In the genomic region with DNA sequence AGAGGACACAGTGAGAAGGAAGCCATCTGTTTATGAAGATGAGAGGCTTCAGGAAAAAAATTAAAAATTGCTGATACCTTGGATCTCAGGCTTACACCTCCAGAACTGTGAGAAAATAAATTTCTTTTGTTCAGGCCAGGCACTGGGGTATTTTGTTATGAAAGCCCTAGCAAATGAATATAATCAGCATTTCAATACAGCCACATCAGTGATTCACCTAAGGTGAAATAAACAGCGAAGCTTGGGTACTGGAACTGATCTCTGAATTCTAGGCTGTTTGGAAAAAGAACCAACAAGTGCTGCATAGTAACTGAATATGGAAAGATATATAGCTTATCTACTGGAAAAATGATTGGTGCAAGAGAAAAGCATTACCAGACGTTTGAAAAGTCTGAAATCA, we compare ENCODE assay signal across 23 cellular contexts.
"Had no signal": no experiment of that assay in that cellular context is flagged by ENCODE, and none has a peak within 500 bp of the region (broad histone marks: within the 10 kb centered on the region; RNA-seq: fewer than 3 reads in every experiment).

No MANE protein-coding gene starts in this region.

- H3K4me1 Mint-ChIP-seq: nephron had no signal

- H3K36me3 ChIP-seq: ovary had no signal

- H3K9me3 ChIP-seq: esophagus muscularis mucosa, neutrophil, ovary, psoas muscle, right atrium auricular region, spleen, tibial artery had no signal

- FAIRE-seq: colon, frontal cortex had no signal

- H3K4me3 Mint-ChIP-seq: activated CD8-positive, alpha-beta T cell treated with anti-CD3 and anti-CD28 coated beads, Interleukin-2, amount 10 ng/mL, durations not matched to agents 7 days and 5 days; activated T-helper 17 cell treated with anti-CD3 and anti-CD28 coated beads, Interleukin-2, amount 50 U/mL, for 72 hours; nephron; stimulated activated naive CD8-positive, alpha-beta T cell treated with anti-CD3 and anti-CD28 coated beads, Interleukin-15, Interleukin-2, amounts not matched to agents 100 ng/mL and 50 ng/mL, for 24 hours had no signal

- ATAC-seq: activated CD8-positive, alpha-beta T cell treated with anti-CD3 and anti-CD28 coated beads, Interleukin-2, amount 10 ng/mL, durations not matched to agents 7 days and 5 days; activated naive CD4-positive, alpha-beta T cell treated with anti-CD3 and anti-CD28 coated beads, Interleukin-2, amount 50 U/mL, for 72 hours; activated T-helper 17 cell treated with anti-CD3 and anti-CD28 coated beads, Interleukin-2, amount 50 U/mL, for 72 hours; left ventricle myocardium superior; psoas muscle had no signal

- H3K4me3 ChIP-seq: esophagus muscularis mucosa, ovary, psoas muscle, right atrium auricular region, spleen, tibial artery had no signal

- H3K27me3 Mint-ChIP-seq: activated T-helper 17 cell treated with anti-CD3 and anti-CD28 coated beads, Interleukin-2, amount 50 U/mL, for 72 hours; stimulated activated naive CD8-positive, alpha-beta T cell treated with anti-CD3 and anti-CD28 coated beads, Interleukin-15, Interleukin-2, amounts not matched to agents 100 ng/mL and 50 ng/mL, for 24 hours had no signal

- H3K9me3 Mint-ChIP-seq: activated naive CD4-positive, alpha-beta T cell treated with anti-CD3 and anti-CD28 coated beads, Interleukin-2, amount 50 U/mL, for 72 hours; activated T-helper 17 cell treated with anti-CD3 and anti-CD28 coated beads, Interleukin-2, amount 50 U/mL, for 72 hours; nephron; stimulated activated naive CD8-positive, alpha-beta T cell treated with anti-CD3 and anti-CD28 coated beads, Interleukin-15, Interleukin-2, amounts not matched to agents 100 ng/mL and 50 ng/mL, for 24 hours had no signal

- H3K4me1 ChIP-seq: esophagus muscularis mucosa, psoas muscle, right atrium auricular region, tibial artery had no signal

- H3K27me3 ChIP-seq: esophagus muscularis mucosa, neutrophil, ovary, right atrium auricular region, spleen, tibial artery had no signal

- DNase-seq: activated CD4-positive, alpha-beta T cell treated with anti-CD3 and anti-CD28 coated beads for 1 hour; activated CD4-positive, alpha-beta T cell treated with anti-CD3 and anti-CD28 coated beads, Interleukin-2, amount 50 U/mL, for 1 hour; activated CD8-positive, alpha-beta T cell treated with anti-CD3 and anti-CD28 coated beads, Interleukin-2, amount 10 ng/mL, durations not matched to agents 7 days and 5 days; central memory CD4-positive, alpha-beta T cell; effector memory CD4-positive, alpha-beta T cell; hypothalamus; left ventricle myocardium superior; ovary; psoas muscle; spleen; stimulated activated CD4-positive, alpha-beta T cell treated with anti-CD3 and anti-CD28 coated beads, Interleukin-4, amount 100 ng/mL, for 24 hours; substantia nigra; tibial artery had no signal

- H3K27ac ChIP-seq: esophagus muscularis mucosa, neutrophil, ovary, psoas muscle, right atrium auricular region, spleen, tibial artery, VCaP had no signal

- H3K27ac Mint-ChIP-seq: activated CD8-positive, alpha-beta T cell treated with anti-CD3 and anti-CD28 coated beads, Interleukin-2, amount 10 ng/mL, durations not matched to agents 7 days and 5 days; activated naive CD4-positive, alpha-beta T cell treated with anti-CD3 and anti-CD28 coated beads, Interleukin-2, amount 50 U/mL, for 72 hours; nephron; stimulated activated naive CD8-positive, alpha-beta T cell treated with anti-CD3 and anti-CD28 coated beads, Interleukin-15, Interleukin-2, amounts not matched to agents 100 ng/mL and 50 ng/mL, for 24 hours had no signal
